In the genomic region with DNA sequence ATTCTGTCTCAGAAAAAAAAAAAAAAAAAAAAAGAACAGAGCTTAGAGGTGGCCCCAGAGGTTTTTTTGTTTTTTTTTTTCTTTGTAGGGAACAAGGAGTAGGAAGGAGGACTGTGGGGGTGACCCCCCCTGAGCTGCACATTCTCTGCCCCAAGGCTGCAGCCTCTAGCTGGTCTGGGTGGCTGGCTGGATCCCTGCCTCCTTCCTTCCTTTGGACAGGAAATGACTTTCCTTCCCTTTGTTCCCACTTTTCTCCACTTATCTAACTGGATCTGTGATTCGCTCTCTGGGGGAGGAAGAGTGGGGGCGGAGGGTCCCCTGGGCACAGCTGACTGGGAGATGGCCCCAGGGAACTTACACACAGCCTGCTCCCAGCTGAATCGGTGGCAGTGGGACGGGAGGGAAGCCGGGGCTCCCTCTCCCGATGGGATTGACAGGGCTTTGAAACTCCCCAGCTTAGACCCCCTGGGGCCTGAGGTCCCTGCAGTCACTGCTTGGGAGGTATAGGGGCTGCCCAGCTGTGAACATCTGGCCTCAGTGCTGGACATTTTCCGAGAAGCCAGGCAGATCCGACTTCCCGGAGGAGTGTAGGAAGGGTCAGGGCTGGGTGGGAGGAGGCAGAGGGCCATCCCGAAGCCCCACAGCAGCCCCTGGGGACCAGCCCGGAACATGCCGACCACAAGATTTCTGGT, we compare ENCODE assay signal across 9 cellular contexts. TPM values are rescaled to one million over a fixed set of nuclear protein-coding genes. Genes with fewer than 3 reads are reported as not detected.
DNase-seq lines count a peak whose midpoint lies in the region; ATAC-seq and TF ChIP-seq lines count a peak whose summit lies in the region.
"Had no signal": no experiment of that assay in that cellular context is flagged by ENCODE, and none has a peak within 500 bp of the region (broad histone marks: within the 10 kb centered on the region; RNA-seq: fewer than 3 reads in every experiment).

No MANE protein-coding gene starts in this region.

- H3K36me3 ChIP-seq in endodermal cell (ENCODE audit: control insufficient read depth, insufficient read depth, low read length) (peaks cover 39% of the 10 kb centered on the region), lung (ENCODE audit: control insufficient read depth in 2 of 2, insufficient read depth in 2 of 2, low read length in 2 of 2) (no peaks in the 10 kb centered on the region), upper lobe of left lung (peaks cover 0 to 8% (median 0%) of the 10 kb centered on the region in 4 donors)

- peak overlapping the region; percentile 87 for H3K27ac Mint-ChIP-seq in endodermal cell
- H3K27ac Mint-ChIP-seq in CD14-positive monocyte, result no peak overlapping the region
- no peak overlapping the region for H3K27ac Mint-ChIP-seq in natural killer cell treated with Interleukin-12 subunit alpha and Interleukin-12 subunit beta and Interleukin-15 and Interleukin-18, amount 100 ng/mL, for 72 hours

- H3K4me3 Mint-ChIP-seq in endodermal cell, result peak overlapping the region; percentile 78
- peak overlapping the region in 1 of 2 donors; percentile 62 for H3K4me3 Mint-ChIP-seq in CD14-positive monocyte
- no peak overlapping the region for H3K4me3 Mint-ChIP-seq in natural killer cell treated with Interleukin-12 subunit alpha and Interleukin-12 subunit beta and Interleukin-15 and Interleukin-18, amount 100 ng/mL, for 72 hours

- peak; percentile 36 for ATAC-seq in lung (ENCODE audit: insufficient read depth, low FRiP score)
- peak in 1 of 2 donors; percentile 17 for ATAC-seq in upper lobe of left lung (ENCODE audit: low FRiP score in 2 of 2)
- no peak for ATAC-seq in natural killer cell treated with Interleukin-12 subunit alpha and Interleukin-12 subunit beta and Interleukin-15 and Interleukin-18, amount 100 ng/mL, for 72 hours
- no peak for ATAC-seq in GM18511 (IDR thresholded peaks at IDR 0.05; ENCODE audit: unreplicated experiment)
- no peak for ATAC-seq in GM18861 (IDR thresholded peaks at IDR 0.05; ENCODE audit: unreplicated experiment)

- H3K4me3 ChIP-seq in endodermal cell (ENCODE audit: low read length) (peak overlapping the region; percentile 93), lung (no peak overlapping the region), upper lobe of left lung (peak overlapping the region in 1 of 4 donors; percentile 82)

- H3K9me3 Mint-ChIP-seq in endodermal cell (no peaks in the 10 kb centered on the region), CD14-positive monocyte (peaks cover 0 to 10% (median 3%) of the 10 kb centered on the region in 7 donors)
- no peaks in the 10 kb centered on the region for H3K9me3 Mint-ChIP-seq in natural killer cell treated with Interleukin-12 subunit alpha and Interleukin-12 subunit beta and Interleukin-15 and Interleukin-18, amount 100 ng/mL, for 72 hours

- no peak for TF ChIP-seq POLR2A in upper lobe of left lung (IDR thresholded peaks at IDR 0.05)

- intact Hi-C loops in CD14-positive monocyte (cut with micrococcal nuclease), result no loop called here

- in situ Hi-C loops in KBM-7 (cut with MboI; ENCODE audit: low pct_unique_long_range_greater_than_20kb, low sequenced_read_pairs), result no loop called here

- peaks cover 23% of the 10 kb centered on the region for H3K36me3 Mint-ChIP-seq in endodermal cell (ENCODE audit: low read depth)
- H3K36me3 Mint-ChIP-seq in CD14-positive monocyte, result peaks cover 0 to 5% of the 10 kb centered on the region in 2 donors
- no peaks in the 10 kb centered on the region for H3K36me3 Mint-ChIP-seq in natural killer cell treated with Interleukin-12 subunit alpha and Interleukin-12 subunit beta and Interleukin-15 and Interleukin-18, amount 100 ng/mL, for 72 hours

- H3K4me1 ChIP-seq in endodermal cell (ENCODE audit: control insufficient read depth, insufficient read depth, low read length), result peaks cover 13% of the 10 kb centered on the region
- H3K4me1 ChIP-seq in lung (ENCODE audit: control insufficient read depth in 2 of 2, insufficient read depth in 2 of 2, low read length in 2 of 2), result peaks cover 0 to 11% of the 10 kb centered on the region in 2 donors
- H3K4me1 ChIP-seq in upper lobe of left lung, result peaks cover 16 to 38% (median 37%) of the 10 kb centered on the region in 4 donors

- H3K27me3 Mint-ChIP-seq in endodermal cell (ENCODE audit: insufficient read depth), result peaks cover 14% of the 10 kb centered on the region
- peaks cover 60 to 89% (median 67%) of the 10 kb centered on the region in 3 donors for H3K27me3 Mint-ChIP-seq in CD14-positive monocyte (ENCODE audit: low read depth in 3 of 3)
- H3K27me3 Mint-ChIP-seq in natural killer cell treated with Interleukin-12 subunit alpha and Interleukin-12 subunit beta and Interleukin-15 and Interleukin-18, amount 100 ng/mL, for 72 hours, result peaks cover 30 to 34% of the 10 kb centered on the region in 2 donors

- H3K27me3 ChIP-seq in endodermal cell (ENCODE audit: control insufficient read depth, insufficient read depth, low read length, poor library complexity, severe bottlenecking), result no peaks in the 10 kb centered on the region
- H3K27me3 ChIP-seq in lung (ENCODE audit: control insufficient read depth, insufficient read depth), result no peaks in the 10 kb centered on the region
- peaks cover 0 to 22% (median 16%) of the 10 kb centered on the region in 4 donors for H3K27me3 ChIP-seq in upper lobe of left lung

- 63 to 72% methylated on average over 5 to 12 of the region's 12 CpGs for WGBS in endodermal cell (ENCODE audit: insufficient coverage in 1 of 2, insufficient read length in 1 of 2), 2 experiments
- whole genome bisulfite sequencing in lung, 2 donors, result 40 to 41% methylated on average over 12 of the region's 12 CpGs
- 33 to 35% methylated on average over 6 to 12 of the region's 12 CpGs for WGBS in upper lobe of left lung, 2 donors

- no peaks in the 10 kb centered on the region for H3K9me3 ChIP-seq in endodermal cell (ENCODE audit: control insufficient read depth, low read length)
- no peaks in the 10 kb centered on the region for H3K9me3 ChIP-seq in lung (ENCODE audit: control insufficient read depth in 2 of 2, insufficient read depth in 1 of 2, low read length in 1 of 2)
- no peaks in the 10 kb centered on the region for H3K9me3 ChIP-seq in upper lobe of left lung

- peak; percentile 9 for DNase-seq in KBM-7
- DNase-seq in endodermal cell, result peak; percentile 68
- peak; percentile 49 for DNase-seq in lung (ENCODE audit: low spot score)
- DNase-seq in upper lobe of left lung, result no peak
- no peak for DNase-seq in CD14-positive monocyte (ENCODE audit: low spot score)
- DNase-seq in natural killer cell treated with Interleukin-12 subunit alpha and Interleukin-12 subunit beta and Interleukin-15 and Interleukin-18, amount 100 ng/mL, for 72 hours (ENCODE audit: low spot score), result no peak
- DNase-seq: activated gamma-delta T cell treated with Interleukin-2 at 50 U/mL for 16 hours had no signal

- TF ChIP-seq EP300 in upper lobe of left lung (IDR thresholded peaks at IDR 0.05), result peak in 2 of 4 donors; percentile 57 to 88

- TF ChIP-seq CTCF in endodermal cell (conservative IDR thresholded peaks at IDR 0.05) (no peak), lung (IDR thresholded peaks at IDR 0.05; ENCODE audit: control extremely low read depth, extremely low read depth) (no peak), upper lobe of left lung (IDR thresholded peaks at IDR 0.05) (no peak), CD14-positive monocyte (IDR thresholded peaks at IDR 0.05) (no peak)

- H3K9ac ChIP-seq in endodermal cell (ENCODE audit: extremely low read depth, low read length, poor library complexity, severe bottlenecking), result peak overlapping the region; percentile 80

- H3K4me1 Mint-ChIP-seq in endodermal cell (peaks cover 35% of the 10 kb centered on the region), CD14-positive monocyte (peaks cover 15% of the 10 kb centered on the region)
- H3K4me1 Mint-ChIP-seq in natural killer cell treated with Interleukin-12 subunit alpha and Interleukin-12 subunit beta and Interleukin-15 and Interleukin-18, amount 100 ng/mL, for 72 hours (ENCODE audit: low read depth in 2 of 2), result peaks cover 0 to 6% of the 10 kb centered on the region in 2 donors

- H3K27ac ChIP-seq in endodermal cell (ENCODE audit: low read depth, low read length) (no peak overlapping the region), lung (ENCODE audit: low read depth in 1 of 2, low read length in 1 of 2) (peak overlapping the region; percentile 29 to 46), upper lobe of left lung (peak overlapping the region; percentile 74 to 85 (median 76))

RNA-seq across cellular contexts. Expression of a gene that starts 2.1 kb away (rescaled TPM):
- 10 to 100 TPM; 58.4 to 60.6 TPM for total RNA-seq in endodermal cell
- 26.4 TPM for polyA plus RNA-seq in endodermal cell (2013, experiment 1 of 2)
- 23.9 TPM for polyA plus RNA-seq in endodermal cell (2013, experiment 2 of 2)
- 10 to 100 TPM; 37.4 to 55.0 TPM for total RNA-seq in lung
- 10 to 100 TPM; 15.8 to 26.2 TPM for polyA plus RNA-seq in lung
- total RNA-seq in upper lobe of left lung, result 10 to 100 TPM; 11.2 to 51.3 (median 35.1) TPM
- polyA plus RNA-seq in CD14-positive monocyte, result not detected
- total RNA-seq in natural killer cell treated with Interleukin-12 subunit alpha and Interleukin-12 subunit beta and Interleukin-15 and Interleukin-18, amount 100 ng/mL, for 72 hours, result not detected

RNA-seq across cellular contexts. Expression of a gene that starts 18.4 kb away (rescaled TPM):
- 1 to 10 TPM in 1 of 2 donors, under 1 TPM in 1; 0.46 to 3.2 TPM for total RNA-seq in endodermal cell
- polyA plus RNA-seq in endodermal cell (2013, experiment 1 of 2), result 0.36 TPM
- not detected for polyA plus RNA-seq in endodermal cell (2013, experiment 2 of 2)
- not detected for total RNA-seq in lung
- not detected for polyA plus RNA-seq in lung
- total RNA-seq in upper lobe of left lung, result not detected
- not detected for polyA plus RNA-seq in CD14-positive monocyte
- total RNA-seq in natural killer cell treated with Interleukin-12 subunit alpha and Interleukin-12 subunit beta and Interleukin-15 and Interleukin-18, amount 100 ng/mL, for 72 hours, result not detected

RNA-seq across cellular contexts. Expression of a gene that starts 24.6 kb away (rescaled TPM):
- total RNA-seq in endodermal cell, result 1 to 10 TPM; 1.8 to 3.5 TPM
- 1.4 TPM for polyA plus RNA-seq in endodermal cell (2013, experiment 1 of 2)
- 0.95 TPM for polyA plus RNA-seq in endodermal cell (2013, experiment 2 of 2)
- 1 to 10 TPM; 1.6 to 4.2 TPM for total RNA-seq in lung
- 1 to 10 TPM; 1.7 to 2.7 TPM for polyA plus RNA-seq in lung
- 10 to 100 TPM in 1 of 6 donors, 1 to 10 TPM in 5; 1.5 to 12.1 (median 4.3) TPM for total RNA-seq in upper lobe of left lung
- polyA plus RNA-seq in CD14-positive monocyte, result under 1 TPM; 0.08 to 0.61 TPM
- total RNA-seq in natural killer cell treated with Interleukin-12 subunit alpha and Interleukin-12 subunit beta and Interleukin-15 and Interleukin-18, amount 100 ng/mL, for 72 hours, result 1 to 10 TPM in 1 of 2 donors, under 1 TPM in 1; 0.88 to 1.9 TPM

RNA-seq across cellular contexts. Expression of a gene that starts 46.8 kb away (rescaled TPM):
- 1 to 10 TPM; 1.6 to 3.7 TPM for total RNA-seq in endodermal cell
- 5.2 TPM for polyA plus RNA-seq in endodermal cell (2013, experiment 1 of 2)
- 5.2 TPM for polyA plus RNA-seq in endodermal cell (2013, experiment 2 of 2)
- 1 to 10 TPM; 1.1 to 4.6 TPM for total RNA-seq in lung
- polyA plus RNA-seq in lung, result 1 to 10 TPM; 1.6 to 1.8 TPM
- total RNA-seq in upper lobe of left lung, result 1 to 10 TPM in 5 of 6 donors, under 1 TPM in 1; 0.57 to 2.1 (median 1.1) TPM
- polyA plus RNA-seq in CD14-positive monocyte, result 1 to 10 TPM; 1.0 TPM
- 1 to 10 TPM; 1.2 to 2.0 TPM for total RNA-seq in natural killer cell treated with Interleukin-12 subunit alpha and Interleukin-12 subunit beta and Interleukin-15 and Interleukin-18, amount 100 ng/mL, for 72 hours

Comparison
In these comparisons a context has a peak if more than half of its experiments do, and no peak if none do; other contexts are left out.
1. DNase-seq: peak in KBM-7 (single experiment), endodermal cell (single experiment) and lung (single experiment); none in upper lobe of left lung (0 of 2), CD14-positive monocyte (single experiment) and natural killer cell treated with Interleukin-12 subunit alpha and Interleukin-12 subunit beta and Interleukin-15 and Interleukin-18, amount 100 ng/mL, for 72 hours (single experiment).
2. RNA of a gene that starts 2.1 kb away (total RNA-seq): 58.4 to 60.6 TPM in endodermal cell, 37.4 to 55.0 TPM in lung and 11.2 to 51.3 TPM in upper lobe of left lung; not detected in natural killer cell treated with Interleukin-12 subunit alpha and Interleukin-12 subunit beta and Interleukin-15 and Interleukin-18, amount 100 ng/mL, for 72 hours; every median in the first group is over 10 times any median in the second.